12 cellular contexts compared by ENCODE assay signal in the genomic region with DNA sequence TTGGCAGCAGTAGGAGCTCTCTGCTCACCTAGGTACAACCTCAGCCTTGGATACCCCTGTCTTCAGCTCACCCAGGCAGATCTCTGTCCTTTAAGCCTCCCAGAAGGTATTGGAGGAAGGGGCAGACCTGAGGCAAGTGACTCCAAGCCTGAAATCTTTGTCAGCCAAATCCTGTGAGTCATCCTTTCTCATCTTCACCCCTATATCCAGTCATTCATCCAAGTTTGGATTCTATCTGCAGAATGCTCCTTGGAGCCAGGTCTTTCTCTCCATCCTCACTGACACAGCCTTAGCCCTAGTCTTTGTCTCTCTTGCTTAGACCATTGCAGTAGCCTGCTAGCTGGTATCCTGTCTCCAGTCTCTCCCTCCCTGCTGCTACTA. TPM values are rescaled to one million over a fixed set of nuclear protein-coding genes. Genes with fewer than 3 reads are reported as not detected.
DNase-seq lines count a peak whose midpoint lies in the region; ATAC-seq, FAIRE-seq and TF ChIP-seq lines count a peak whose summit lies in the region.
"Had no signal": no experiment of that assay in that cellular context is flagged by ENCODE, and none has a peak within 500 bp of the region (broad histone marks: within the 10 kb centered on the region; RNA-seq: fewer than 3 reads in every experiment).

No MANE protein-coding gene starts in this region.

- no peaks in the 10 kb centered on the region for H4K20me1 ChIP-seq in keratinocyte (ENCODE audit: control insufficient read depth, extremely low read depth, insufficient read depth, low read length)

- H3K4me3 ChIP-seq in adipocyte (ENCODE audit: low read length) (peak overlapping the region; percentile 63), keratinocyte (ENCODE audit: control insufficient read depth in 2 of 3, extremely low read depth in 1 of 3, insufficient read depth in 2 of 3, low read depth in 1 of 3, low read length in 3 of 3) (peak overlapping the region in 1 of 3 experiments; percentile 40), vagina (peak overlapping the region in 1 of 2 donors; percentile 22)
- H3K4me3 ChIP-seq: right atrium auricular region had no signal

- H3K36me3 ChIP-seq in adipocyte (ENCODE audit: control insufficient read depth, insufficient read depth, low read length, severe bottlenecking) (no peaks in the 10 kb centered on the region), keratinocyte (ENCODE audit: control insufficient read depth in 2 of 2, extremely low read depth in 1 of 2, insufficient read depth in 2 of 2, low read length in 2 of 2) (no peaks in the 10 kb centered on the region), vagina (no peaks in the 10 kb centered on the region)
- H3K36me3 ChIP-seq: right atrium auricular region had no signal

- H3K4me2 ChIP-seq in keratinocyte (ENCODE audit: control insufficient read depth, extremely low read depth, insufficient read depth, low read depth, low read length) = peak overlapping the region; percentile 92

- TF ChIP-seq POLR2A in vagina (IDR thresholded peaks at IDR 0.05) = no peak

- H3K9me1 ChIP-seq in keratinocyte (ENCODE audit: control insufficient read depth, extremely low read depth, insufficient read depth, low read length) = peaks cover 3% of the 10 kb centered on the region

- H3K79me2 ChIP-seq in keratinocyte (ENCODE audit: control insufficient read depth, insufficient read depth, low read length) = no peaks in the 10 kb centered on the region

- H3K9ac ChIP-seq in adipocyte (ENCODE audit: low read length) = peak overlapping the region; percentile 81
- no peak overlapping the region for H3K9ac ChIP-seq in keratinocyte (ENCODE audit: control insufficient read depth, extremely low read depth, insufficient read depth, low read length)

- TF ChIP-seq CTCF in keratinocyte (optimal IDR thresholded peaks at IDR 0.05 in 1 of 3, IDR thresholded peaks at IDR 0.05 in 1 of 3, conservative IDR thresholded peaks at IDR 0.05 in 1 of 3; ENCODE audit: extremely low read depth in 1 of 3, insufficient read depth in 2 of 3, low read length in 3 of 3) = no peak
- no peak for TF ChIP-seq CTCF in vagina (IDR thresholded peaks at IDR 0.05)

- peak; percentile 96 for FAIRE-seq in keratinocyte (lab: Jason Lieb, UNC)

- H3K4me1 ChIP-seq in adipocyte (ENCODE audit: control insufficient read depth, insufficient read depth, low read length) (peaks cover 32% of the 10 kb centered on the region), keratinocyte (ENCODE audit: control insufficient read depth, extremely low read depth, insufficient read depth, low read length) (peaks cover 18% of the 10 kb centered on the region), vagina (peaks cover 16% of the 10 kb centered on the region)
- H3K4me1 ChIP-seq: right atrium auricular region had no signal

- H3K27me3 ChIP-seq in adipocyte (replicated peaks; ENCODE audit: control insufficient read depth, insufficient read depth, low read length) (no peaks in the 10 kb centered on the region), keratinocyte (ENCODE audit: control insufficient read depth, extremely low read depth, insufficient read depth, low read length) (peaks cover 5% of the 10 kb centered on the region), vagina (no peaks in the 10 kb centered on the region)
- H3K27me3 ChIP-seq: right atrium auricular region had no signal

- dilution Hi-C loops in keratinocyte (cut with MboI; ENCODE audit: extremely low pct_ligation_motif_present, low sequenced_read_pairs) = no loop called here

- DNase-seq in HK-2 (ENCODE audit: unreplicated experiment) (peak; percentile 10), adipocyte (ENCODE audit: low read depth) (no peak), keratinocyte (ENCODE audit: low read depth, low spot score) (peak; percentile 35), vagina (ENCODE audit: extremely low spot score in 2 of 2) (no peak), COR-L47 (lab: John Stamatoyannopoulos, UW) (no peak), SIG-M5 treated with dmso at 0.1 percent for 504 hours (lab: John Stamatoyannopoulos, UW; ENCODE audit: unreplicated experiment) (no peak), pons (ENCODE audit: low spot score) (no peak)
- DNase-seq: Kasumi-1, RPMI8226, substantia nigra had no signal

- ATAC-seq in HG03565 (IDR thresholded peaks at IDR 0.05; ENCODE audit: unreplicated experiment) = no peak

- no peak overlapping the region for H2AFZ ChIP-seq in keratinocyte (ENCODE audit: control insufficient read depth, low read length)

- intact Hi-C loops in vagina (cut with DNase I) = no loop called here

- H3K27ac ChIP-seq in keratinocyte (ENCODE audit: control insufficient read depth, insufficient read depth, low read length) (no peak overlapping the region), vagina (peak overlapping the region; percentile 56)
- H3K27ac ChIP-seq: right atrium auricular region had no signal

- H3K9me3 ChIP-seq in adipocyte (ENCODE audit: control insufficient read depth, low read length) (no peaks in the 10 kb centered on the region), keratinocyte (ENCODE audit: control insufficient read depth, low read depth, low read length) (no peaks in the 10 kb centered on the region), vagina (no peaks in the 10 kb centered on the region)
- H3K9me3 ChIP-seq: right atrium auricular region had no signal

RNA-seq across cellular contexts. Expression of a gene that starts 10.4 kb away (rescaled TPM):
- polyA plus RNA-seq in keratinocyte = 2.4 to 5.7 TPM (median 5.0 TPM) in 3 replicates
- not detected for polyA plus RNA-seq in keratinocyte (2011; ENCODE audit: low read depth)
- 2.4 and 2.5 TPM in 2 replicates for polyA plus RNA-seq in keratinocyte (2011; cell fraction: cytosol; rRNA removed)
- 1.4 and 2.0 TPM in 2 replicates for polyA plus RNA-seq in keratinocyte (2011; cell fraction: nucleus; rRNA removed)
- polyA plus RNA-seq in keratinocyte (2012; ENCODE audit: low replicate concordance) = 0.34 and 3.4 TPM in 2 replicates
- polyA minus RNA-seq in keratinocyte = 6.5 to 8.6 TPM (median 8.2 TPM) in 3 replicates
- polyA minus RNA-seq in keratinocyte (2011; cell fraction: cytosol; rRNA and poly(A)+ RNA removed) = not detected
- polyA minus RNA-seq in keratinocyte (2011; cell fraction: nucleus; rRNA and poly(A)+ RNA removed) = 0.95 and 2.2 TPM in 2 replicates
- total RNA-seq in vagina = 48.9 TPM

RNA-seq across cellular contexts. Expression of a gene that starts 51.9 kb away (rescaled TPM):
- polyA plus RNA-seq in keratinocyte = 0.35 to 0.49 TPM (median 0.46 TPM) in 3 replicates
- 8.9 TPM for polyA plus RNA-seq in keratinocyte (2011; ENCODE audit: low read depth)
- polyA plus RNA-seq in keratinocyte (2011; cell fraction: cytosol; rRNA removed) = 0.27 and 0.29 TPM in 2 replicates
- 0.62 and 0.80 TPM in 2 replicates for polyA plus RNA-seq in keratinocyte (2011; cell fraction: nucleus; rRNA removed)
- 0.44 and 12.1 TPM in 2 replicates for polyA plus RNA-seq in keratinocyte (2012; ENCODE audit: low replicate concordance)
- polyA minus RNA-seq in keratinocyte = 0.49 to 1.2 TPM (median 0.79 TPM) in 3 replicates
- not detected for polyA minus RNA-seq in keratinocyte (2011; cell fraction: cytosol; rRNA and poly(A)+ RNA removed)
- 0.84 and 1.0 TPM in 2 replicates for polyA minus RNA-seq in keratinocyte (2011; cell fraction: nucleus; rRNA and poly(A)+ RNA removed)
- total RNA-seq in vagina = 2.5 TPM

Comparison
In these comparisons a context has a peak if more than half of its experiments do, and no peak if none do; other contexts are left out.
1. DNase-seq: peak in HK-2 (single experiment) and keratinocyte (single experiment); none in adipocyte (single experiment), vagina (0 of 2), COR-L47 (single experiment), SIG-M5 treated with dmso at 0.1 percent for 504 hours (single experiment) and pons (single experiment).